Comparison of ENCODE assay signal across 11 cellular contexts in the genomic region with DNA sequence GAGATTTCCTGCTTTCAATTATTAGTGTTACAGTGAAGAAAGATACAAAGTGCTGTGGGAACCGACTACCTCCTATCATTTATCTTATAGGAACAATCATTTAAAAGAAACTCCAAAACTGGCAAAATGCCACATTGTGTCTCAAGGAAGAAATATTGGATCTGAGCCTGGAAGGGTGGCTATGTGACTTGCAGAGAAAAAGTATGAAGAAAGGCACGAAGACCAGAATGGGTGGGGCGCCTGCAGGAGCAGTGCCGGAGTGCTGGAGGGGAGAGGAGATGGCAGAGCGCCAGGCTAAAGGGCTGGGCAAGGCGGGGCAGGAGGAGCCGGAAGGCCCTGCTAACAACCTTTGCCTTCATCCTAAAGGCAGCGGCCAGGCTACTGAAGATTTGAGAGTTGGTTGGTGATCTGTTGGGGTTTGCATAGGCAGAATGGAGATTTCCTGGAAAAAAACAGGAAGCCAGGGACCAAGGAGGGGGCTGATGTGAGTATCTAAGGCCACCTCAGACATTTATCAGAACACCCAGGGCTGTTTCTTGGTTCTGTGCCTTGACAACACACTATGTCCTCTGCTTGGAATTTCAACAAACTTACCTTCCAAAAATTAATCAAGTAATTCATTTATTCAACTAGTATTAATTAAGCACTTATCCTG.
DNase-seq lines count a peak whose midpoint lies in the region; TF ChIP-seq lines count a peak whose summit lies in the region.
"Had no signal": no experiment of that assay in that cellular context is flagged by ENCODE, and none has a peak within 500 bp of the region (broad histone marks: within the 10 kb centered on the region; RNA-seq: fewer than 3 reads in every experiment).

No MANE protein-coding gene starts in this region.

- H3K4me1 ChIP-seq in prostate gland (replicated peaks) = no peaks in the 10 kb centered on the region
- no peaks in the 10 kb centered on the region for H3K4me1 ChIP-seq in endodermal cell (ENCODE audit: control insufficient read depth, insufficient read depth, low read length)
- H3K4me1 ChIP-seq: breast epithelium had no signal

- H3K9me3 Mint-ChIP-seq in endodermal cell = no peaks in the 10 kb centered on the region

- no peaks in the 10 kb centered on the region for H3K4me1 Mint-ChIP-seq in endodermal cell

- H3K4me3 Mint-ChIP-seq in endodermal cell = no peak overlapping the region

- H3K27ac ChIP-seq in epithelial cell of prostate (peak overlapping the region; percentile 67), prostate gland (no peak overlapping the region), endodermal cell (ENCODE audit: low read depth, low read length) (no peak overlapping the region)
- H3K27ac ChIP-seq: ovary had no signal

- DNase-seq in DMS79 treated with DMSO at 0.1 percent for 48 hours (lab: John Stamatoyannopoulos, UW) (peak; percentile 71), OCI-M1 (lab: John Stamatoyannopoulos, UW) (peak; percentile 78), epithelial cell of prostate (ENCODE audit: low read depth, low spot score) (peak; percentile 44), prostate gland (ENCODE audit: low spot score) (peak; percentile 74), NCI-H2171 treated with DMSO at 0.1 percent for 48 hours (lab: John Stamatoyannopoulos, UW) (no peak), epidermal melanocyte (ENCODE audit: insufficient read length, low spot score) (no peak), endodermal cell (no peak), SHP77 treated with DMSO at 0.1 percent for 48 hours (lab: John Stamatoyannopoulos, UW) (no peak)
- DNase-seq: NCI-H1694, ovary had no signal

- TF ChIP-seq CTCF in prostate gland (IDR thresholded peaks at IDR 0.05) = no peak
- no peak for TF ChIP-seq CTCF in endodermal cell (conservative IDR thresholded peaks at IDR 0.05)

- no peaks in the 10 kb centered on the region for H3K36me3 ChIP-seq in prostate gland
- H3K36me3 ChIP-seq in endodermal cell (ENCODE audit: control insufficient read depth, insufficient read depth, low read length) = no peaks in the 10 kb centered on the region
- H3K36me3 ChIP-seq: breast epithelium, ovary had no signal

- H3K4me3 ChIP-seq in prostate gland (no peak overlapping the region), endodermal cell (ENCODE audit: low read length) (no peak overlapping the region)
- H3K4me3 ChIP-seq: breast epithelium, ovary had no signal

- WGBS in prostate gland = 33% methylated on average over 8 of the region's 8 CpGs
- 98 to 100% methylated on average over 5 to 8 of the region's 8 CpGs for WGBS in endodermal cell (ENCODE audit: insufficient coverage in 1 of 2, insufficient read length in 1 of 2), 2 experiments

- intact Hi-C loops in prostate gland (cut with DNase I) = no loop called here

- H3K36me3 Mint-ChIP-seq in endodermal cell (ENCODE audit: low read depth) = no peaks in the 10 kb centered on the region

- TF ChIP-seq POLR2A in prostate gland (IDR thresholded peaks at IDR 0.05) = no peak

- no peaks in the 10 kb centered on the region for H3K27me3 ChIP-seq in prostate gland (replicated peaks; ENCODE audit: insufficient read depth)
- no peaks in the 10 kb centered on the region for H3K27me3 ChIP-seq in endodermal cell (ENCODE audit: control insufficient read depth, insufficient read depth, low read length, poor library complexity, severe bottlenecking)
- H3K27me3 ChIP-seq: breast epithelium, ovary had no signal

- no peak overlapping the region for H3K27ac Mint-ChIP-seq in endodermal cell

- H3K9me3 ChIP-seq in prostate gland = no peaks in the 10 kb centered on the region
- no peaks in the 10 kb centered on the region for H3K9me3 ChIP-seq in endodermal cell (ENCODE audit: control insufficient read depth, low read length)
- H3K9me3 ChIP-seq: breast epithelium, ovary had no signal

- H3K9ac ChIP-seq in endodermal cell (ENCODE audit: extremely low read depth, low read length, poor library complexity, severe bottlenecking) = no peak overlapping the region

- H3K27me3 Mint-ChIP-seq in endodermal cell (ENCODE audit: insufficient read depth) = no peaks in the 10 kb centered on the region

Comparison
In these comparisons a context has a peak if more than half of its experiments do, and no peak if none do; other contexts are left out.
1. DNase-seq: peak in DMS79 treated with DMSO at 0.1 percent for 48 hours (single experiment), OCI-M1 (single experiment), epithelial cell of prostate (single experiment) and prostate gland (single experiment); none in NCI-H2171 treated with DMSO at 0.1 percent for 48 hours (single experiment), epidermal melanocyte (single experiment), endodermal cell (single experiment) and SHP77 treated with DMSO at 0.1 percent for 48 hours (single experiment).